30 cellular contexts compared by ENCODE assay signal in genomic region chr4:46934731-46935130, GRCh38. TPM values are rescaled to one million over a fixed set of nuclear protein-coding genes. Genes with fewer than 3 reads are reported as not detected.
"Had no signal": no experiment of that assay in that cellular context is flagged by ENCODE, and none has a peak within 500 bp of the region (broad histone marks: within the 10 kb centered on the region; RNA-seq: fewer than 3 reads in every experiment).

No MANE protein-coding gene starts in this region.

- DNase-seq: cortex of kidney; effector memory CD8-positive, alpha-beta T cell; erythroblast; esophagus squamous epithelium; foreskin melanocyte; glutamatergic neuron; heart right ventricle; hippocampal formation; left cardiac atrium; left ventricle myocardium superior; naive thymus-derived CD4-positive, alpha-beta T cell; stimulated activated CD4-positive, alpha-beta T cell treated with anti-CD3 and anti-CD28 coated beads, Interleukin-4, amount 100 ng/mL, for 4 hours; stimulated activated naive CD8-positive, alpha-beta T cell treated with anti-CD3 and anti-CD28 coated beads, Interleukin-15, Interleukin-2, amounts not matched to agents 100 U/mL and 50 U/mL, for 24 hours; substantia nigra; testis; upper lobe of right lung had no signal

- H3K27ac ChIP-seq: esophagus squamous epithelium, neural progenitor cell, parathyroid adenoma, testis, tibial nerve, upper lobe of right lung, vagina had no signal

- H3K9me3 ChIP-seq: esophagus squamous epithelium, heart right ventricle, testis, tibial nerve, upper lobe of right lung, vagina had no signal

- H3K4me3 ChIP-seq: esophagus squamous epithelium, heart right ventricle, lung, neural progenitor cell, testis, tibial nerve, upper lobe of right lung, vagina had no signal

- H3K36me3 ChIP-seq: esophagus squamous epithelium, heart right ventricle, neural progenitor cell, tibial nerve, upper lobe of right lung, vagina had no signal

- H3K27me3 ChIP-seq: esophagus squamous epithelium, heart right ventricle, testis, tibial nerve, vagina had no signal

- FAIRE-seq: endometrium, islet of Langerhans had no signal

- H3K4me1 ChIP-seq: esophagus squamous epithelium, neural progenitor cell, parathyroid adenoma, testis, tibial nerve, upper lobe of right lung, vagina had no signal

- ATAC-seq: effector memory CD8-positive, alpha-beta T cell; heart right ventricle; left cardiac atrium; left ventricle myocardium superior; naive thymus-derived CD4-positive, alpha-beta T cell; sciatic nerve; stimulated activated memory B cell treated with anti-CD40 and anti-IgM and Interleukin-4, amounts not matched to agents 10 μg/mL and 1 μg/mL and 100 μg/mL, for 72 hours; stimulated activated naive CD8-positive, alpha-beta T cell treated with anti-CD3 and anti-CD28 coated beads, Interleukin-15, Interleukin-2, amounts not matched to agents 100 U/mL and 50 U/mL, for 24 hours; upper lobe of right lung had no signal

RNA-seq across cellular contexts. Expression of gene COX7B2, which starts 25.7 kb away (rescaled TPM):
- total RNA-seq: dermis microvascular lymphatic vessel endothelial cell; esophagus squamous epithelium; heart right ventricle; kidney epithelial cell; left cardiac atrium; left ventricle myocardium superior; lung; mononuclear cell; naive thymus-derived CD4-positive, alpha-beta T cell; osteoblast; progenitor cell of endocrine pancreas; sciatic nerve; tibial nerve; upper lobe of right lung; vagina had no signal
- polyA plus RNA-seq: heart right ventricle; lung; naive thymus-derived CD4-positive, alpha-beta T cell had no signal

RNA-seq across cellular contexts. Expression of gene GABRA4, which starts 58.6 kb away (rescaled TPM):
- total RNA-seq: dermis microvascular lymphatic vessel endothelial cell; kidney epithelial cell; naive thymus-derived CD4-positive, alpha-beta T cell; osteoblast; progenitor cell of endocrine pancreas; sciatic nerve; upper lobe of right lung had no signal
- polyA plus RNA-seq: lung; naive thymus-derived CD4-positive, alpha-beta T cell had no signal
